ENCODE assay signal across 1 cellular context in the genomic region with DNA sequence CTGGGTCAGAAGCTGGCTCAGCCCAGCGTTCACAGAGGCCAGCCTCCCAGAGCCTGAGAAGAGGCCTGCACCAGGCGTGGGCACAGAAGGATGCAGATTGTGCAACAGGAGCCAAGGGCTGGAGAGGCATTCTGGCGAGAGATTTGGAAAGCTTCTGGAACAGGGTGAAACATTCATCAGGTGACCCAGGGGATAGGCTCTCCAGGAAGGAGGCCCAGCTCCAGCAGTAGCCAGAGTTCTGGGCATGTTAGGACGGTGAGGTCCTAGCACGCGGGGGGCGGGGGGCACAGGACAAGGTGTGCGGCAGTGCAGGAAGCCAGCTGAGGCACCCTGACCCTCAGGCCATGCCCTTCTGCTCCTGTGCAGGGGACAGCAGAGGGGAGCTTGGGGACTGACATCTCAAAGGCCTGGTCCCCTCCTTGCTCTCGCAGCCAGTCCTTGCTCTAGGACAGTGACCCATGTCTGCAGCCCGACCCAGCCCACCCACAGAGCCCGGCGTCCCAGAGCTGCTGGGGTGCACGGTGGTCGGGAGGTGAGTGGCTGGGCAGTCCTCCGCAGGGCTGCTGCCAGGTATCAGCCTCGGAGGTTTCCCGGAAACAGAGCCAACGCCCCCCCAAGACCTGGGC.
TF ChIP-seq lines count a peak whose summit lies in the region.

No MANE protein-coding gene starts in this region.

TF ChIP-seq in HepG2, 621 proteins besides CTCF, POLR2A, EP300 and RAD21 (continued from another document and continues in another):
- TF ChIP-seq, protein P1, sequence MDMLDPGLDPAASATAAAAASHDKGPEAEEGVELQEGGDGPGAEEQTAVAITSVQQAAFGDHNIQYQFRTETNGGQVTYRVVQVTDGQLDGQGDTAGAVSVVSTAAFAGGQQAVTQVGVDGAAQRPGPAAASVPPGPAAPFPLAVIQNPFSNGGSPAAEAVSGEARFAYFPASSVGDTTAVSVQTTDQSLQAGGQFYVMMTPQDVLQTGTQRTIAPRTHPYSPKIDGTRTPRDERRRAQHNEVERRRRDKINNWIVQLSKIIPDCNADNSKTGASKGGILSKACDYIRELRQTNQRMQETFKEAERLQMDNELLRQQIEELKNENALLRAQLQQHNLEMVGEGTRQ (IDR thresholded peaks at IDR 0.05; ENCODE audit: low read depth, low read length), result no peak
- TF ChIP-seq, protein P1 (CRISPR knock-in tag; IDR thresholded peaks at IDR 0.05; ENCODE audit: borderline replicate concordance), result no peak
- TF ChIP-seq SRSF9 (IDR thresholded peaks at IDR 0.05; ENCODE audit: borderline replicate concordance, insufficient read depth, low read depth, low read length, poor library complexity, severe bottlenecking), result no peak
- TF ChIP-seq KDM2A (CRISPR knock-in tag; IDR thresholded peaks at IDR 0.05; ENCODE audit: borderline replicate concordance, low read depth), result no peak
- TF ChIP-seq KDM1A (CRISPR knock-in tag; IDR thresholded peaks at IDR 0.05), result no peak
- TF ChIP-seq FOXK2 (IDR thresholded peaks at IDR 0.05), result no peak
- no peak for TF ChIP-seq HOXD1 (CRISPR knock-in tag; IDR thresholded peaks at IDR 0.05)
- TF ChIP-seq ZIK1 (CRISPR knock-in tag; IDR thresholded peaks at IDR 0.05; ENCODE audit: borderline replicate concordance, low read depth), result no peak
- TF ChIP-seq MAFF (IDR thresholded peaks at IDR 0.05; ENCODE audit: low read depth, low read length), result no peak
- TF ChIP-seq, protein P2, sequence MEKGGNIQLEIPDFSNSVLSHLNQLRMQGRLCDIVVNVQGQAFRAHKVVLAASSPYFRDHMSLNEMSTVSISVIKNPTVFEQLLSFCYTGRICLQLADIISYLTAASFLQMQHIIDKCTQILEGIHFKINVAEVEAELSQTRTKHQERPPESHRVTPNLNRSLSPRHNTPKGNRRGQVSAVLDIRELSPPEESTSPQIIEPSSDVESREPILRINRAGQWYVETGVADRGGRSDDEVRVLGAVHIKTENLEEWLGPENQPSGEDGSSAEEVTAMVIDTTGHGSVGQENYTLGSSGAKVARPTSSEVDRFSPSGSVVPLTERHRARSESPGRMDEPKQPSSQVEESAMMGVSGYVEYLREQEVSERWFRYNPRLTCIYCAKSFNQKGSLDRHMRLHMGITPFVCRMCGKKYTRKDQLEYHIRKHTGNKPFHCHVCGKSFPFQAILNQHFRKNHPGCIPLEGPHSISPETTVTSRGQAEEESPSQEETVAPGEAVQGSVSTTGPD (CRISPR knock-in tag; IDR thresholded peaks at IDR 0.05), result no peak
- TF ChIP-seq CEBPB (IDR thresholded peaks at IDR 0.05; ENCODE audit: borderline replicate concordance, low read depth, low read length), result peak; percentile 83
- TF ChIP-seq, protein P3, sequence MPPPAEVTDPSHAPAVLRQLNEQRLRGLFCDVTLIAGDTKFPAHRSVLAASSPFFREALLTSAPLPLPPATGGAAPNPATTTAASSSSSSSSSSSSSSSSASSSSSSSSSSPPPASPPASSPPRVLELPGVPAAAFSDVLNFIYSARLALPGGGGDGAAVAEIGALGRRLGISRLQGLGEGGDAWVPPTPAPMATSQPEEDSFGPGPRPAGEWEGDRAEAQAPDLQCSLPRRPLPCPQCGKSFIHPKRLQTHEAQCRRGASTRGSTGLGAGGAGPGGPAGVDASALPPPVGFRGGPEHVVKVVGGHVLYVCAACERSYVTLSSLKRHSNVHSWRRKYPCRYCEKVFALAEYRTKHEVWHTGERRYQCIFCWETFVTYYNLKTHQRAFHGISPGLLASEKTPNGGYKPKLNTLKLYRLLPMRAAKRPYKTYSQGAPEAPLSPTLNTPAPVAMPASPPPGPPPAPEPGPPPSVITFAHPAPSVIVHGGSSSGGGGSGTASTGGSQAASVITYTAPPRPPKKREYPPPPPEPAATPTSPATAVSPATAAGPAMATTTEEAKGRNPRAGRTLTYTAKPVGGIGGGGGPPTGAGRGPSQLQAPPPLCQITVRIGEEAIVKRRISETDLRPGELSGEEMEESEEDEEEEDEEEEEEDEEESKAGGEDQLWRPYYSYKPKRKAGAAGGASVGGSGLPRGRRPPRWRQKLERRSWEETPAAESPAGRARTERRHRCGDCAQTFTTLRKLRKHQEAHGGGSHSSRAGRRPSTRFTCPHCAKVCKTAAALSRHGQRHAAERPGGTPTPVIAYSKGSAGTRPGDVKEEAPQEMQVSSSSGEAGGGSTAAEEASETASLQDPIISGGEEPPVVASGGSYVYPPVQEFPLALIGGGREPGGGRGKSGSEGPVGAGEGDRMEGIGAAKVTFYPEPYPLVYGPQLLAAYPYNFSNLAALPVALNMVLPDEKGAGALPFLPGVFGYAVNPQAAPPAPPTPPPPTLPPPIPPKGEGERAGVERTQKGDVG (CRISPR knock-in tag; IDR thresholded peaks at IDR 0.05; ENCODE audit: borderline replicate concordance), result 0 out of 2 replicates have a peak, but pooled peaks have one; percentile 21
- no peak for TF ChIP-seq NONO (IDR thresholded peaks at IDR 0.05)
- no peak for TF ChIP-seq NONO (CRISPR knock-in tag; conservative IDR thresholded peaks at IDR 0.05)
- TF ChIP-seq AHR (CRISPR knock-in tag; IDR thresholded peaks at IDR 0.05), result no peak
- TF ChIP-seq NKX3-1 (CRISPR knock-in tag; IDR thresholded peaks at IDR 0.05), result no peak
- TF ChIP-seq MIER3 (CRISPR knock-in tag; IDR thresholded peaks at IDR 0.05; ENCODE audit: borderline replicate concordance), result no peak
- TF ChIP-seq, protein P4, sequence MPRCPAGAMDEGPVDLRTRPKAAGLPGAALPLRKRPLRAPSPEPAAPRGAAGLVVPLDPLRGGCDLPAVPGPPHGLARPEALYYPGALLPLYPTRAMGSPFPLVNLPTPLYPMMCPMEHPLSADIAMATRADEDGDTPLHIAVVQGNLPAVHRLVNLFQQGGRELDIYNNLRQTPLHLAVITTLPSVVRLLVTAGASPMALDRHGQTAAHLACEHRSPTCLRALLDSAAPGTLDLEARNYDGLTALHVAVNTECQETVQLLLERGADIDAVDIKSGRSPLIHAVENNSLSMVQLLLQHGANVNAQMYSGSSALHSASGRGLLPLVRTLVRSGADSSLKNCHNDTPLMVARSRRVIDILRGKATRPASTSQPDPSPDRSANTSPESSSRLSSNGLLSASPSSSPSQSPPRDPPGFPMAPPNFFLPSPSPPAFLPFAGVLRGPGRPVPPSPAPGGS (CRISPR knock-in tag; IDR thresholded peaks at IDR 0.05), result no peak
- no peak for TF ChIP-seq ZNF335 (CRISPR knock-in tag; IDR thresholded peaks at IDR 0.05)
- no peak for TF ChIP-seq ADNP (CRISPR knock-in tag; IDR thresholded peaks at IDR 0.05)
- no peak for TF ChIP-seq ZBTB3 (CRISPR knock-in tag; IDR thresholded peaks at IDR 0.05; ENCODE audit: borderline replicate concordance, low read depth)
- no peak for TF ChIP-seq ZNF788 (CRISPR knock-in tag; IDR thresholded peaks at IDR 0.05; ENCODE audit: borderline replicate concordance)
- no peak for TF ChIP-seq RARG (CRISPR knock-in tag; IDR thresholded peaks at IDR 0.05; ENCODE audit: low read depth)
- TF ChIP-seq, protein P5, sequence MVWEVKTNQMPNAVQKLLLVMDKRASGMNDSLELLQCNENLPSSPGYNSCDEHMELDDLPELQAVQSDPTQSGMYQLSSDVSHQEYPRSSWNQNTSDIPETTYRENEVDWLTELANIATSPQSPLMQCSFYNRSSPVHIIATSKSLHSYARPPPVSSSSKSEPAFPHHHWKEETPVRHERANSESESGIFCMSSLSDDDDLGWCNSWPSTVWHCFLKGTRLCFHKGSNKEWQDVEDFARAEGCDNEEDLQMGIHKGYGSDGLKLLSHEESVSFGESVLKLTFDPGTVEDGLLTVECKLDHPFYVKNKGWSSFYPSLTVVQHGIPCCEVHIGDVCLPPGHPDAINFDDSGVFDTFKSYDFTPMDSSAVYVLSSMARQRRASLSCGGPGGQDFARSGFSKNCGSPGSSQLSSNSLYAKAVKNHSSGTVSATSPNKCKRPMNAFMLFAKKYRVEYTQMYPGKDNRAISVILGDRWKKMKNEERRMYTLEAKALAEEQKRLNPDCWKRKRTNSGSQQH (CRISPR knock-in tag; IDR thresholded peaks at IDR 0.05; ENCODE audit: low read depth), result no peak
- TF ChIP-seq ZNF160 (CRISPR knock-in tag; IDR thresholded peaks at IDR 0.05), result no peak
- TF ChIP-seq ZNF776 (CRISPR knock-in tag; IDR thresholded peaks at IDR 0.05), result no peak
- TF ChIP-seq, protein P6, sequence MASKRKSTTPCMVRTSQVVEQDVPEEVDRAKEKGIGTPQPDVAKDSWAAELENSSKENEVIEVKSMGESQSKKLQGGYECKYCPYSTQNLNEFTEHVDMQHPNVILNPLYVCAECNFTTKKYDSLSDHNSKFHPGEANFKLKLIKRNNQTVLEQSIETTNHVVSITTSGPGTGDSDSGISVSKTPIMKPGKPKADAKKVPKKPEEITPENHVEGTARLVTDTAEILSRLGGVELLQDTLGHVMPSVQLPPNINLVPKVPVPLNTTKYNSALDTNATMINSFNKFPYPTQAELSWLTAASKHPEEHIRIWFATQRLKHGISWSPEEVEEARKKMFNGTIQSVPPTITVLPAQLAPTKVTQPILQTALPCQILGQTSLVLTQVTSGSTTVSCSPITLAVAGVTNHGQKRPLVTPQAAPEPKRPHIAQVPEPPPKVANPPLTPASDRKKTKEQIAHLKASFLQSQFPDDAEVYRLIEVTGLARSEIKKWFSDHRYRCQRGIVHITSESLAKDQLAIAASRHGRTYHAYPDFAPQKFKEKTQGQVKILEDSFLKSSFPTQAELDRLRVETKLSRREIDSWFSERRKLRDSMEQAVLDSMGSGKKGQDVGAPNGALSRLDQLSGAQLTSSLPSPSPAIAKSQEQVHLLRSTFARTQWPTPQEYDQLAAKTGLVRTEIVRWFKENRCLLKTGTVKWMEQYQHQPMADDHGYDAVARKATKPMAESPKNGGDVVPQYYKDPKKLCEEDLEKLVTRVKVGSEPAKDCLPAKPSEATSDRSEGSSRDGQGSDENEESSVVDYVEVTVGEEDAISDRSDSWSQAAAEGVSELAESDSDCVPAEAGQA (IDR thresholded peaks at IDR 0.05; ENCODE audit: low read depth), result no peak
- TF ChIP-seq, protein P6 (CRISPR knock-in tag; IDR thresholded peaks at IDR 0.05; ENCODE audit: borderline replicate concordance), result no peak
- 0 out of 2 replicates have a peak, but pooled peaks have one; percentile 23 for TF ChIP-seq ZNF563 (CRISPR knock-in tag; IDR thresholded peaks at IDR 0.05)
- TF ChIP-seq ONECUT2 (CRISPR knock-in tag; IDR thresholded peaks at IDR 0.05), result no peak
- TF ChIP-seq KLF15 (CRISPR knock-in tag; IDR thresholded peaks at IDR 0.05; ENCODE audit: borderline replicate concordance), result no peak
- no peak for TF ChIP-seq ZNF274 (CRISPR knock-in tag; IDR thresholded peaks at IDR 0.05)
- TF ChIP-seq, protein P7, sequence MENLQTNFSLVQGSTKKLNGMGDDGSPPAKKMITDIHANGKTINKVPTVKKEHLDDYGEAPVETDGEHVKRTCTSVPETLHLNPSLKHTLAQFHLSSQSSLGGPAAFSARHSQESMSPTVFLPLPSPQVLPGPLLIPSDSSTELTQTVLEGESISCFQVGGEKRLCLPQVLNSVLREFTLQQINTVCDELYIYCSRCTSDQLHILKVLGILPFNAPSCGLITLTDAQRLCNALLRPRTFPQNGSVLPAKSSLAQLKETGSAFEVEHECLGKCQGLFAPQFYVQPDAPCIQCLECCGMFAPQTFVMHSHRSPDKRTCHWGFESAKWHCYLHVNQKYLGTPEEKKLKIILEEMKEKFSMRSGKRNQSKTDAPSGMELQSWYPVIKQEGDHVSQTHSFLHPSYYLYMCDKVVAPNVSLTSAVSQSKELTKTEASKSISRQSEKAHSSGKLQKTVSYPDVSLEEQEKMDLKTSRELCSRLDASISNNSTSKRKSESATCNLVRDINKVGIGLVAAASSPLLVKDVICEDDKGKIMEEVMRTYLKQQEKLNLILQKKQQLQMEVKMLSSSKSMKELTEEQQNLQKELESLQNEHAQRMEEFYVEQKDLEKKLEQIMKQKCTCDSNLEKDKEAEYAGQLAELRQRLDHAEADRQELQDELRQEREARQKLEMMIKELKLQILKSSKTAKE (CRISPR knock-in tag; IDR thresholded peaks at IDR 0.05; ENCODE audit: borderline replicate concordance), result no peak
- TF ChIP-seq FOSL1 (CRISPR knock-in tag; IDR thresholded peaks at IDR 0.05; ENCODE audit: borderline replicate concordance), result no peak
- TF ChIP-seq ZFY (CRISPR knock-in tag; IDR thresholded peaks at IDR 0.05), result no peak
- no peak for TF ChIP-seq ZBTB7B (CRISPR knock-in tag; IDR thresholded peaks at IDR 0.05)
- TF ChIP-seq, protein P8, sequence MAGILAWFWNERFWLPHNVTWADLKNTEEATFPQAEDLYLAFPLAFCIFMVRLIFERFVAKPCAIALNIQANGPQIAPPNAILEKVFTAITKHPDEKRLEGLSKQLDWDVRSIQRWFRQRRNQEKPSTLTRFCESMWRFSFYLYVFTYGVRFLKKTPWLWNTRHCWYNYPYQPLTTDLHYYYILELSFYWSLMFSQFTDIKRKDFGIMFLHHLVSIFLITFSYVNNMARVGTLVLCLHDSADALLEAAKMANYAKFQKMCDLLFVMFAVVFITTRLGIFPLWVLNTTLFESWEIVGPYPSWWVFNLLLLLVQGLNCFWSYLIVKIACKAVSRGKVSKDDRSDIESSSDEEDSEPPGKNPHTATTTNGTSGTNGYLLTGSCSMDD (CRISPR knock-in tag; IDR thresholded peaks at IDR 0.05), result no peak
- TF ChIP-seq ZNF678 (CRISPR knock-in tag; IDR thresholded peaks at IDR 0.05), result 0 out of 2 replicates have a peak, but pooled peaks have one; percentile 39
- no peak for TF ChIP-seq ZBTB21 (CRISPR knock-in tag; IDR thresholded peaks at IDR 0.05)
- no peak for TF ChIP-seq SOX5 (CRISPR knock-in tag; IDR thresholded peaks at IDR 0.05; ENCODE audit: borderline replicate concordance)
- TF ChIP-seq ZNF674 (CRISPR knock-in tag; IDR thresholded peaks at IDR 0.05; ENCODE audit: low read depth), result 0 out of 2 replicates have a peak, but pooled peaks have one; percentile 25
- TF ChIP-seq ZNF589 (CRISPR knock-in tag; conservative IDR thresholded peaks at IDR 0.05), result no peak
- TF ChIP-seq ZNF547 (CRISPR knock-in tag; IDR thresholded peaks at IDR 0.05), result no peak
